Comparison of ENCODE assay signal across 8 cellular contexts in the genomic region with DNA sequence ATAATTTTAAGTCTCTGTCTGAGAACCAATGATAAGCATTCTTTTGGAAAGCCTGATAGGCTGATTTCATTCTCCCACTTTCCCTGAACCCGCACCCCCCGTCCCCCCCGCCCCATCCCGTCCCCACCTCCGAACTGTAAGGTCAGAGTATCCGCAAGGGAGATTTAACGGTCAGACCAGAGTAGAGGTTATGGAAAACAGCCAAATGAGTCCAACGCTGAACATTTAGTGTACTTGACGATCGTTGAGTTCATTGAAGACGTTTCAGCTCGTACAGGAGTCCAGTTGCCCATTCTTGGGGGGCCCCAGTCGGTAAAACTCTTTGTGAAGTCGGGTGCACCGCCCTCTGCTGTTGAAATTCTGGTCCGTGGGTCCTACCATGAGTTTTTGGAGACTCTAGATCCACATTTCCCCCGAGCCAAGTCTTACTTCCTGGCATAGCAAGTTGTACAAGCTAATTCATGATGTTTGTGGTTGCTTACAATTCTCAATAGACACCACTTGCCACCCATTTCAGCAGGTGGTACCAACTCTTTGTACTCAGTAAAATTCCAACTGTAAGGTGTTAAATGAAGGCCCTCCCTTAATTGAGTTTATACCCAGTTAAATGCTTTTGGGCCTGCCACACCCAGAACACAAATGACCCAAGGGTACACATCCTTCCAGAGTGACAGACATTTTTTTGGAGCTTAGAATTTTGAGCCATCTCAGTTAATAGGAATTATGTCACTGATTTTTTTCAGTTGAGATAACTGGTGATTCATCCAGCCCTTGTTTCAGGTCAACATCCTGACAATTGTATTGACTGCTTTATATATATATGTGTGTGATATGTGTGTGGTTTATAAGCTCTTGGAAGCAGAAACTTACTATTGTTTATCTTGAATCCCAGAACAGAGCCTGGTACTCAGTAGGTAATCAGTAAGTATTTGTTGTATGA. TPM values are rescaled to one million over a fixed set of nuclear protein-coding genes. Genes with fewer than 3 reads are reported as not detected.
DNase-seq lines count a peak whose midpoint lies in the region; ATAC-seq and TF ChIP-seq lines count a peak whose summit lies in the region.

No MANE protein-coding gene starts in this region.

- DNase-seq in EL = peak; percentile 69
- DNase-seq in Jurkat, Clone E6-1 (ENCODE audit: low read depth, low spot score) = peak; percentile 68
- DNase-seq in T-helper 2 cell treated with Interferon-gamma antibody and Interleukin-4, amounts not matched to agents 5 μg/mL and 100 μg/mL, for 36 hours (ENCODE audit: low spot score) = peak; percentile 33
- DNase-seq in gastrocnemius medialis = peak; percentile 29 to 52

- in situ Hi-C loops in gastrocnemius medialis (cut with MboI; ENCODE audit: low sequenced_read_pairs in 4 of 4) = loop anchor here in 3 of 4 donors (10.0 to 25.0 kb wide), 3 partner anchors 197 to 207 kb away; no protein-coding TSS in a partner anchor

- peak overlapping the region; percentile 91 for H3K4me3 ChIP-seq in Jurkat, Clone E6-1 (ENCODE audit: low read length)
- H3K4me3 ChIP-seq in iPS-18c (ENCODE audit: insufficient read depth, low read depth, low read length) (peak overlapping the region; percentile 98), gastrocnemius medialis (peak overlapping the region; percentile 67 to 93 (median 88))

- H3K36me3 Mint-ChIP-seq in T-helper 2 cell treated with Interferon-gamma antibody and Interleukin-4, amounts not matched to agents 5 μg/mL and 100 μg/mL, for 36 hours (ENCODE audit: low read depth) = peaks cover 12% of the 10 kb centered on the region
- peaks cover 32% of the 10 kb centered on the region for H3K36me3 Mint-ChIP-seq in brain

- H3K27me3 ChIP-seq in gastrocnemius medialis = no peaks in the 10 kb centered on the region

- peak overlapping the region; percentile 79 for H3K27ac Mint-ChIP-seq in T-helper 2 cell treated with Interferon-gamma antibody and Interleukin-4, amounts not matched to agents 5 μg/mL and 100 μg/mL, for 36 hours
- peak overlapping the region; percentile 75 to 89 (median 86) for H3K27ac Mint-ChIP-seq in brain

- no peak for ATAC-seq in gastrocnemius medialis
- no peak for ATAC-seq in HG03196 (IDR thresholded peaks at IDR 0.05; ENCODE audit: unreplicated experiment)
- no peak for ATAC-seq in GM21367 (IDR thresholded peaks at IDR 0.05; ENCODE audit: unreplicated experiment)

- no peaks in the 10 kb centered on the region for H3K9me3 Mint-ChIP-seq in T-helper 2 cell treated with Interferon-gamma antibody and Interleukin-4, amounts not matched to agents 5 μg/mL and 100 μg/mL, for 36 hours
- H3K9me3 Mint-ChIP-seq in brain = no peaks in the 10 kb centered on the region

- peak overlapping the region; percentile 89 for H3K4me3 Mint-ChIP-seq in T-helper 2 cell treated with Interferon-gamma antibody and Interleukin-4, amounts not matched to agents 5 μg/mL and 100 μg/mL, for 36 hours
- H3K4me3 Mint-ChIP-seq in brain = peak overlapping the region; percentile 95 to 98 (median 98)

- intact Hi-C loops in gastrocnemius medialis (cut with DNase I; ENCODE audit: low total_unique reads) = loop anchor here (1.0 to 5.0 kb wide), 7 partner anchors 53 to 495 kb away; a partner anchor contains a TSS

- H3K27me3 Mint-ChIP-seq in T-helper 2 cell treated with Interferon-gamma antibody and Interleukin-4, amounts not matched to agents 5 μg/mL and 100 μg/mL, for 36 hours (ENCODE audit: low read depth) = no peaks in the 10 kb centered on the region
- H3K27me3 Mint-ChIP-seq in brain = peaks cover 18% of the 10 kb centered on the region

- peak; percentile 32 to 64 for TF ChIP-seq CTCF in brain (conservative IDR thresholded peaks at IDR 0.05)
- peak; percentile 18 to 59 (median 47) for TF ChIP-seq CTCF in gastrocnemius medialis (IDR thresholded peaks at IDR 0.05 in 4 of 5, conservative IDR thresholded peaks at IDR 0.05 in 1 of 5)

- H3K4me1 Mint-ChIP-seq in T-helper 2 cell treated with Interferon-gamma antibody and Interleukin-4, amounts not matched to agents 5 μg/mL and 100 μg/mL, for 36 hours (ENCODE audit: low read depth) = peaks cover 19% of the 10 kb centered on the region
- H3K4me1 Mint-ChIP-seq in brain = peaks cover 49% of the 10 kb centered on the region

- no peaks in the 10 kb centered on the region for H3K36me3 ChIP-seq in gastrocnemius medialis

- peaks cover 18 to 21% of the 10 kb centered on the region in 2 donors for H3K4me1 ChIP-seq in gastrocnemius medialis

- H3K9me3 ChIP-seq in iPS-18c (ENCODE audit: control insufficient read depth, insufficient read depth, low read length) (no peaks in the 10 kb centered on the region), gastrocnemius medialis (no peaks in the 10 kb centered on the region)

- no peak for TF ChIP-seq POLR2A in gastrocnemius medialis (IDR thresholded peaks at IDR 0.05)

- peak overlapping the region; percentile 89 to 98 (median 93) for H3K27ac ChIP-seq in gastrocnemius medialis

RNA-seq across cellular contexts. Expression of a gene that starts 1.2 kb away (rescaled TPM):
- 42.3 TPM for polyA plus RNA-seq in Jurkat, Clone E6-1 (2012; ENCODE audit: insufficient read depth, insufficient read length)
- polyA plus RNA-seq in brain (ENCODE audit: insufficient read depth, low read depth, low replicate concordance) = 33.3 TPM
- total RNA-seq in gastrocnemius medialis = 10 to 100 TPM; 13.0 to 24.4 (median 15.4) TPM

RNA-seq across cellular contexts. Expression of a gene that starts 1.3 kb away (rescaled TPM):
- 0.91 TPM for polyA plus RNA-seq in Jurkat, Clone E6-1 (2012; ENCODE audit: insufficient read depth, insufficient read length)
- polyA plus RNA-seq in brain (ENCODE audit: insufficient read depth, low read depth, low replicate concordance) = 3.9 TPM
- total RNA-seq in gastrocnemius medialis = 10 to 100 TPM; 14.5 to 22.5 (median 18.0) TPM
